24 cellular contexts compared by ENCODE assay signal in the genomic region with DNA sequence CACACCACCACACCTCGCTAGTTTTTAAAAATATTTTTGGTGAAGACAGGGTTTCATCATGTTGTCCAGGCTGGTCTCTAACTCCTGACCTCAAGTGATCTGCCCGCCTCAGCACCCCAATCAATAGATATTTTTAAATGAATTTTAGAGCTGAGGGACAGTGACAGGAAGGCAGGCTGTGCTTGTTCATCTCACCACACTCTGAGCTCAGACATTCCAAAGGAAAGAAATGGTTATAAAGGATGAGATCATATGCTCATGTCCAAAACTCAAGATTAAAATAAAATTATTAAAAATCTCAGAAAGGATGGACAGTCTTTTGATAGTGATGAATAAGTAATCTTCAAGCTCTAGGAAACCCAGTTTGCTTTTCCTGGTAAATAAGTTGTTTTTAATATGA. TPM values are rescaled to one million over a fixed set of nuclear protein-coding genes. Genes with fewer than 3 reads are reported as not detected.
"Had no signal": no experiment of that assay in that cellular context is flagged by ENCODE, and none has a peak within 500 bp of the region (broad histone marks: within the 10 kb centered on the region; RNA-seq: fewer than 3 reads in every experiment).

No MANE protein-coding gene starts in this region.

- H3K4me3 ChIP-seq: body of pancreas, Peyer's patch had no signal

- H3K27ac ChIP-seq: body of pancreas, Peyer's patch had no signal

- H3K9me3 ChIP-seq: body of pancreas, Peyer's patch had no signal

- H3K27ac Mint-ChIP-seq: activated CD8-positive, alpha-beta T cell treated with anti-CD3 and anti-CD28 coated beads for 36 hours; activated naive CD4-positive, alpha-beta T cell treated with anti-CD3 and anti-CD28 coated beads, Interleukin-2, amount 10 ng/mL, durations not matched to agents 7 days and 5 days; activated naive CD8-positive, alpha-beta T cell treated with anti-CD3 and anti-CD28 coated beads for 36 hours; activated T-cell treated with anti-CD3 and anti-CD28 coated beads, Interleukin-2, amount 50 U/mL, for 72 hours; activated T-helper 2 cell treated with anti-CD3 and anti-CD28 coated beads, Interferon-gamma antibody, Interleukin-2, Interleukin-4, amounts not matched to agents 10 μg/mL and 5 μg/mL and 100 μg/mL, durations not matched to agents 14 hours and 24 hours and 36 hours; T-helper 1 cell treated with Interleukin-12 subunit alpha and Interleukin-12 subunit beta and Interleukin-4 antibody, amounts not matched to agents 30 μg/mL and 1 μg/mL, for 36 hours had no signal

- H3K4me3 Mint-ChIP-seq: activated CD8-positive, alpha-beta T cell treated with anti-CD3 and anti-CD28 coated beads for 36 hours; activated naive CD4-positive, alpha-beta T cell treated with anti-CD3 and anti-CD28 coated beads, Interleukin-2, amount 10 ng/mL, durations not matched to agents 7 days and 5 days; activated naive CD8-positive, alpha-beta T cell treated with anti-CD3 and anti-CD28 coated beads for 36 hours; activated T-cell treated with anti-CD3 and anti-CD28 coated beads, Interleukin-2, amount 50 U/mL, for 72 hours; T-helper 1 cell treated with Interleukin-12 subunit alpha and Interleukin-12 subunit beta and Interleukin-4 antibody, amounts not matched to agents 30 μg/mL and 1 μg/mL, for 36 hours had no signal

- ATAC-seq: activated CD4-positive, CD25-positive, alpha-beta regulatory T cell treated with anti-CD3 and anti-CD28 coated beads, Interleukin-2, amount 50 U/mL, for 24 hours; activated CD8-positive, alpha-beta T cell treated with anti-CD3 and anti-CD28 coated beads for 36 hours; activated T-cell treated with anti-CD3 and anti-CD28 coated beads, Interleukin-2, amount 50 U/mL, for 72 hours; body of pancreas had no signal

- H3K27me3 Mint-ChIP-seq: activated naive CD8-positive, alpha-beta T cell treated with anti-CD3 and anti-CD28 coated beads for 36 hours had no signal

- H3K9me3 Mint-ChIP-seq: activated naive CD4-positive, alpha-beta T cell treated with anti-CD3 and anti-CD28 coated beads, Interleukin-2, amount 10 ng/mL, durations not matched to agents 7 days and 5 days; activated T-cell treated with anti-CD3 and anti-CD28 coated beads, Interleukin-2, amount 50 U/mL, for 72 hours; activated T-helper 2 cell treated with anti-CD3 and anti-CD28 coated beads, Interferon-gamma antibody, Interleukin-2, Interleukin-4, amounts not matched to agents 10 μg/mL and 5 μg/mL and 100 μg/mL, durations not matched to agents 14 hours and 24 hours and 36 hours; T-helper 1 cell treated with Interleukin-12 subunit alpha and Interleukin-12 subunit beta and Interleukin-4 antibody, amounts not matched to agents 30 μg/mL and 1 μg/mL, for 36 hours had no signal

- H3K36me3 Mint-ChIP-seq: activated naive CD4-positive, alpha-beta T cell treated with anti-CD3 and anti-CD28 coated beads, Interleukin-2, amount 10 ng/mL, durations not matched to agents 7 days and 5 days; activated naive CD8-positive, alpha-beta T cell treated with anti-CD3 and anti-CD28 coated beads for 36 hours had no signal

- DNase-seq: activated CD4-positive, alpha-beta T cell treated with anti-CD3 and anti-CD28 coated beads for 4 hours; activated CD8-positive, alpha-beta memory T cell treated with anti-CD3 and anti-CD28 coated beads, Interleukin-2, amount 50 U/mL, for 4 hours; activated CD8-positive, alpha-beta T cell treated with anti-CD3 and anti-CD28 coated beads for 36 hours; activated gamma-delta T cell treated with Interleukin-2 at 50 U/mL for 16 hours; activated naive CD4-positive, alpha-beta T cell treated with anti-CD3 and anti-CD28 coated beads, Interleukin-2, amount 10 ng/mL, durations not matched to agents 7 days and 5 days; activated naive CD8-positive, alpha-beta T cell treated with anti-CD3 and anti-CD28 coated beads for 36 hours; activated T-cell treated with anti-CD3 and anti-CD28 coated beads, Interleukin-2, amount 50 U/mL, for 72 hours; anterior cingulate cortex; body of pancreas; central memory CD4-positive, alpha-beta T cell; NCI-H1092; NCI-H1417; NCI-H1930; NCI-H2171 treated with DMSO at 0.1 percent for 48 hours; NCI-H226; NCI-H510A treated with DMSO at 0.1 percent for 48 hours; Peyer's patch; SHP77 treated with DMSO at 0.1 percent for 48 hours had no signal

- H3K27me3 ChIP-seq: body of pancreas, Peyer's patch had no signal

- H3K4me1 Mint-ChIP-seq: activated naive CD4-positive, alpha-beta T cell treated with anti-CD3 and anti-CD28 coated beads, Interleukin-2, amount 10 ng/mL, durations not matched to agents 7 days and 5 days; activated naive CD8-positive, alpha-beta T cell treated with anti-CD3 and anti-CD28 coated beads for 36 hours had no signal

- H3K4me1 ChIP-seq: body of pancreas, Peyer's patch had no signal

- H3K36me3 ChIP-seq: Peyer's patch had no signal

RNA-seq across cellular contexts. Expression of a gene that starts 40.9 kb away (rescaled TPM):
- total RNA-seq: activated CD8-positive, alpha-beta T cell treated with anti-CD3 and anti-CD28 coated beads for 36 hours; activated T-cell treated with anti-CD3 and anti-CD28 coated beads, Interleukin-2, amount 50 U/mL, for 72 hours; activated T-helper 2 cell treated with anti-CD3 and anti-CD28 coated beads, Interferon-gamma antibody, Interleukin-2, Interleukin-4, amounts not matched to agents 10 μg/mL and 5 μg/mL and 100 μg/mL, durations not matched to agents 14 hours and 24 hours and 36 hours; LHCN-M2; MCF 10A; SK-MEL-5 had no signal
